ENCODE assay signal across 10 cellular contexts in genomic region chr16:4064950-4065352, GRCh38. TPM values are rescaled to one million over a fixed set of nuclear protein-coding genes. Genes with fewer than 3 reads are reported as not detected.
DNase-seq lines count a peak whose midpoint lies in the region; ATAC-seq and TF ChIP-seq lines count a peak whose summit lies in the region.
"Had no signal": no experiment of that assay in that cellular context is flagged by ENCODE, and none has a peak within 500 bp of the region (broad histone marks: within the 10 kb centered on the region; RNA-seq: fewer than 3 reads in every experiment).

No MANE protein-coding gene starts in this region.

- H3K36me3 Mint-ChIP-seq in activated T-cell treated with anti-CD3 and anti-CD28 coated beads, Interleukin-2, amount 50 U/mL, for 4 hours (ENCODE audit: insufficient read depth) = peaks cover 9% of the 10 kb centered on the region

- POLR2A ChIA-PET in RWPE1 (lab: Yijun Ruan, JAX; ENCODE audit: low non-redundant PET) = no interaction called here

- peak overlapping the region; percentile 12 to 26 for H3K4me3 ChIP-seq in left lung

- no peaks in the 10 kb centered on the region for H3K36me3 ChIP-seq in left lung

- CTCF ChIA-PET in RWPE1 (lab: Yijun Ruan, JAX) = no interaction called here

- H3K4me1 Mint-ChIP-seq in activated T-cell treated with anti-CD3 and anti-CD28 coated beads, Interleukin-2, amount 50 U/mL, for 4 hours (ENCODE audit: low read depth) = peaks cover 20% of the 10 kb centered on the region
- H3K4me1 Mint-ChIP-seq in stimulated activated naive CD8-positive, alpha-beta T cell treated with anti-CD3 and anti-CD28 coated beads, Interleukin-15, amount 100 ng/mL, for 72 hours = peaks cover 22% of the 10 kb centered on the region
- H3K4me1 Mint-ChIP-seq: neural crest cell had no signal

- no peak for TF ChIP-seq CTCF in left lung (IDR thresholded peaks at IDR 0.05)
- no peak for TF ChIP-seq CTCF in RWPE1 (conservative IDR thresholded peaks at IDR 0.05; ENCODE audit: low read depth)

- intact Hi-C loops in left lung (cut with DNase I) = no loop called here

- peaks cover 0 to 3% of the 10 kb centered on the region in 2 donors for H3K4me1 ChIP-seq in left lung

- H3K27me3 ChIP-seq in left lung = no peaks in the 10 kb centered on the region

- peak; percentile 87 to 92 for ATAC-seq in activated T-cell treated with anti-CD3 and anti-CD28 coated beads, Interleukin-2, amount 50 U/mL, for 4 hours
- peak; percentile 87 for ATAC-seq in left lung
- ATAC-seq in stimulated activated naive CD8-positive, alpha-beta T cell treated with anti-CD3 and anti-CD28 coated beads, Interleukin-15, amount 100 ng/mL, for 72 hours = peak; percentile 95
- no peak for ATAC-seq in GM18511 (IDR thresholded peaks at IDR 0.05; ENCODE audit: unreplicated experiment)
- ATAC-seq in HG02763 (IDR thresholded peaks at IDR 0.05; ENCODE audit: unreplicated experiment) = no peak

- DNase-seq in activated CD8-positive, alpha-beta memory T cell treated with anti-CD3 and anti-CD28 coated beads for 24 hours = peak; percentile 61
- DNase-seq in activated CD8-positive, alpha-beta memory T cell treated with anti-CD3 and anti-CD28 coated beads, Interleukin-2, amount 50 U/mL, for 48 hours = no peak
- DNase-seq in activated T-cell treated with anti-CD3 and anti-CD28 coated beads, Interleukin-2, amount 50 U/mL, for 4 hours = peak; percentile 36
- DNase-seq in left lung = no peak
- DNase-seq in stimulated activated naive CD8-positive, alpha-beta T cell treated with anti-CD3 and anti-CD28 coated beads, Interleukin-15, amount 100 ng/mL, for 72 hours = peak in 1 of 2 donors; percentile 49
- no peak for DNase-seq in RWPE1 (ENCODE audit: low spot score)
- DNase-seq: HFFc6 had no signal

- H3K27me3 Mint-ChIP-seq in activated T-cell treated with anti-CD3 and anti-CD28 coated beads, Interleukin-2, amount 50 U/mL, for 4 hours (ENCODE audit: low read depth) = no peaks in the 10 kb centered on the region
- H3K27me3 Mint-ChIP-seq in stimulated activated naive CD8-positive, alpha-beta T cell treated with anti-CD3 and anti-CD28 coated beads, Interleukin-15, amount 100 ng/mL, for 72 hours = no peaks in the 10 kb centered on the region

- H3K27ac ChIP-seq in left lung (peak overlapping the region; percentile 44 to 48), RWPE1 (no peak overlapping the region)

- no peak overlapping the region for H3K27ac Mint-ChIP-seq in stimulated activated naive CD8-positive, alpha-beta T cell treated with anti-CD3 and anti-CD28 coated beads, Interleukin-15, amount 100 ng/mL, for 72 hours
- H3K27ac Mint-ChIP-seq: HFFc6 had no signal

- peaks cover 0 to 29% of the 10 kb centered on the region in 2 donors for H3K9me3 ChIP-seq in left lung

- peaks cover 16% of the 10 kb centered on the region for H3K9me3 Mint-ChIP-seq in activated T-cell treated with anti-CD3 and anti-CD28 coated beads, Interleukin-2, amount 50 U/mL, for 4 hours
- H3K9me3 Mint-ChIP-seq in stimulated activated naive CD8-positive, alpha-beta T cell treated with anti-CD3 and anti-CD28 coated beads, Interleukin-15, amount 100 ng/mL, for 72 hours = peaks cover 31 to 36% of the 10 kb centered on the region in 2 donors

- peak overlapping the region; percentile 83 for H3K4me3 Mint-ChIP-seq in activated T-cell treated with anti-CD3 and anti-CD28 coated beads, Interleukin-2, amount 50 U/mL, for 4 hours
- H3K4me3 Mint-ChIP-seq in stimulated activated naive CD8-positive, alpha-beta T cell treated with anti-CD3 and anti-CD28 coated beads, Interleukin-15, amount 100 ng/mL, for 72 hours = peak overlapping the region; percentile 37 to 62
- H3K4me3 Mint-ChIP-seq: HFFc6, neural crest cell had no signal

RNA-seq across cellular contexts. Expression of gene ADCY9, which starts 51.3 kb away (rescaled TPM):
- 1 to 10 TPM; 4.2 to 5.7 (median 5.2) TPM for total RNA-seq in activated T-cell treated with anti-CD3 and anti-CD28 coated beads, Interleukin-2, amount 50 U/mL, for 4 hours
- 10 to 100 TPM; 39.7 to 61.1 TPM for total RNA-seq in left lung

Comparison
In these comparisons a context has a peak if more than half of its experiments do, and no peak if none do; other contexts are left out.
1. DNase-seq: peak in activated CD8-positive, alpha-beta memory T cell treated with anti-CD3 and anti-CD28 coated beads for 24 hours (single experiment) and activated T-cell treated with anti-CD3 and anti-CD28 coated beads, Interleukin-2, amount 50 U/mL, for 4 hours (single experiment); none in activated CD8-positive, alpha-beta memory T cell treated with anti-CD3 and anti-CD28 coated beads, Interleukin-2, amount 50 U/mL, for 48 hours (single experiment), left lung (0 of 2) and RWPE1 (single experiment).
2. ATAC-seq: peak in activated T-cell treated with anti-CD3 and anti-CD28 coated beads, Interleukin-2, amount 50 U/mL, for 4 hours (2 of 2), left lung (single experiment) and stimulated activated naive CD8-positive, alpha-beta T cell treated with anti-CD3 and anti-CD28 coated beads, Interleukin-15, amount 100 ng/mL, for 72 hours (single experiment); none in GM18511 (single experiment) and HG02763 (single experiment).
3. RNA of gene ADCY9, which starts 51.3 kb away (total RNA-seq): 39.7 to 61.1 TPM in left lung; 4.2 to 5.7 TPM in activated T-cell treated with anti-CD3 and anti-CD28 coated beads, Interleukin-2, amount 50 U/mL, for 4 hours; every median in the first group is over 4 times any median in the second.